8 cellular contexts compared by ENCODE assay signal in genomic region chr3:101848754-101849713, GRCh38.
DNase-seq lines count a peak whose midpoint lies in the region; ATAC-seq and TF ChIP-seq lines count a peak whose summit lies in the region.

Gene NFKBIZ, plus strand, starts transcription at chr3:101849514. Its CDS starts 115 bp downstream, at chr3:101849629.

- DNase-seq in NCI-H2081 treated with DMSO at 0.1 percent for 48 hours (lab: John Stamatoyannopoulos, UW): peak; percentile 44
- DNase-seq in T1000 (lab: John Stamatoyannopoulos, UW): peak; percentile 87
- DNase-seq in astrocyte of the hippocampus (ENCODE audit: low read depth, low spot score): peak; percentile 98
- peak; percentile 62 to 95 (median 84) for DNase-seq in hypothalamus (lab: John Stamatoyannopoulos, UW)
- DNase-seq in retinal pigment epithelial cell (ENCODE audit: low read depth): peak; percentile 68
- DNase-seq in NCI-H1694 treated with DMSO at 0.1 percent for 48 hours (lab: John Stamatoyannopoulos, UW): no peak

- peak; percentile 76 for ATAC-seq in GM18502 (IDR thresholded peaks at IDR 0.05; ENCODE audit: poor library complexity, unreplicated experiment)
- ATAC-seq in HG02938 (IDR thresholded peaks at IDR 0.05; ENCODE audit: unreplicated experiment): peak; percentile 65

- H3K4me3 ChIP-seq in retinal pigment epithelial cell (ENCODE audit: low read length): peak within 1 kb of the TSS; percentile 80

- no peak for TF ChIP-seq CTCF in retinal pigment epithelial cell (conservative IDR thresholded peaks at IDR 0.05; ENCODE audit: low read depth, low read length)
